In genomic region chr17:27457731-27458523, GRCh38 we compare ENCODE assay signal across 8 cellular contexts. TPM values are rescaled to one million over a fixed set of nuclear protein-coding genes. Genes with fewer than 3 reads are reported as not detected.
A peak's percentile ranks its signal among the peaks of the same experiment; 100 is the strongest.
DNase-seq lines count a peak whose midpoint lies in the region; ATAC-seq and TF ChIP-seq lines count a peak whose summit lies in the region.

No MANE protein-coding gene starts in this region.

- no peaks in the 10 kb centered on the region for H3K9me3 Mint-ChIP-seq in neural crest cell

- H3K27me3 Mint-ChIP-seq in neural crest cell (ENCODE audit: low read depth), result peaks cover 13% of the 10 kb centered on the region

- H3K27me3 ChIP-seq in cardiac muscle cell (no peaks in the 10 kb centered on the region), ectodermal cell (ENCODE audit: control insufficient read depth, insufficient read depth, low read length, poor library complexity, severe bottlenecking) (peaks cover 23% of the 10 kb centered on the region)

- no peak for ATAC-seq in left cardiac atrium

- no peaks in the 10 kb centered on the region for H3K36me3 ChIP-seq in cardiac muscle cell
- H3K36me3 ChIP-seq in ectodermal cell (ENCODE audit: control insufficient read depth, insufficient read depth, low read length), result no peaks in the 10 kb centered on the region

- H3K4me1 Mint-ChIP-seq in neural crest cell, result peaks cover 34% of the 10 kb centered on the region

- no peaks in the 10 kb centered on the region for H3K36me3 Mint-ChIP-seq in neural crest cell (ENCODE audit: low read depth)

- peak; percentile 28 to 50 for DNase-seq in cardiac muscle cell (ENCODE audit: low read depth in 1 of 2, low spot score in 1 of 2)
- DNase-seq in left cardiac atrium, result no peak
- DNase-seq in NCI-H748 (lab: John Stamatoyannopoulos, UW; ENCODE audit: unreplicated experiment), result peak; percentile 77
- peak; percentile 30 for DNase-seq in neural crest cell (ENCODE audit: low read depth, low spot score)
- DNase-seq in iPS-NIHi7 (ENCODE audit: extremely low spot score), result no peak
- no peak for DNase-seq in mucosa of gallbladder (ENCODE audit: low spot score)
- DNase-seq in activated CD4-positive, alpha-beta T cell treated with anti-CD3 and anti-CD28 coated beads for 4 hours, result no peak

- H3K27ac ChIP-seq in cardiac muscle cell (no peak overlapping the region), ectodermal cell (ENCODE audit: insufficient read depth, low read depth, low read length, poor library complexity, severe bottlenecking) (no peak overlapping the region)

- WGBS in ectodermal cell, 2 experiments, result 5 to 12% methylated on average over 13 to 14 of the region's 14 CpGs

- H3K9me3 ChIP-seq in cardiac muscle cell (ENCODE audit: low read depth), result no peaks in the 10 kb centered on the region
- no peaks in the 10 kb centered on the region for H3K9me3 ChIP-seq in ectodermal cell (ENCODE audit: control insufficient read depth, low read length)

- peak overlapping the region; percentile 94 for H3K4me3 Mint-ChIP-seq in neural crest cell

- intact Hi-C loops in left cardiac atrium (cut with DNase I), result loop anchor here (5.0 kb wide), 1 partner anchor 139 kb away; no protein-coding TSS in a partner anchor

- H3K4me3 ChIP-seq in cardiac muscle cell, result peak overlapping the region; percentile 86
- H3K4me3 ChIP-seq in ectodermal cell (ENCODE audit: insufficient read depth, low read depth, low read length), result peak overlapping the region; percentile 73

- H3K4me1 ChIP-seq in cardiac muscle cell (ENCODE audit: low read depth) (peaks cover 16% of the 10 kb centered on the region), ectodermal cell (ENCODE audit: control insufficient read depth, insufficient read depth, low read length) (peaks cover 21% of the 10 kb centered on the region)

- no peak for TF ChIP-seq CTCF in cardiac muscle cell (IDR thresholded peaks at IDR 0.05; ENCODE audit: low read depth, low read length)
- peak; percentile 8 for TF ChIP-seq CTCF in neural crest cell (conservative IDR thresholded peaks at IDR 0.05)

- peak overlapping the region; percentile 2 for H3K27ac Mint-ChIP-seq in neural crest cell (ENCODE audit: unreplicated experiment)

RNA-seq across cellular contexts. Expression of gene KSR1, which starts 1.7 kb away (rescaled TPM):
- total RNA-seq in cardiac muscle cell (19.8 and 29.0 TPM in 2 replicates), left cardiac atrium (10 to 100 TPM; 15.5 to 23.8 TPM), neural crest cell (27.8 and 28.0 TPM in 2 replicates), mucosa of gallbladder (60.2 TPM)
- 13.8 and 15.7 TPM in 2 replicates for polyA plus RNA-seq in cardiac muscle cell
- polyA plus RNA-seq in ectodermal cell (2013, experiment 1 of 4), result 25.0 TPM
- 27.2 TPM for polyA plus RNA-seq in ectodermal cell (2013, experiment 2 of 4)
- polyA plus RNA-seq in ectodermal cell (2013, experiment 3 of 4), result 21.0 TPM
- 22.8 TPM for polyA plus RNA-seq in ectodermal cell (2013, experiment 4 of 4)

Comparison
In these comparisons a context has a peak if more than half of its experiments do, and no peak if none do; other contexts are left out.
1. DNase-seq: peak in cardiac muscle cell (2 of 2), NCI-H748 (single experiment) and neural crest cell (single experiment); none in left cardiac atrium (single experiment), iPS-NIHi7 (single experiment), mucosa of gallbladder (single experiment) and activated CD4-positive, alpha-beta T cell treated with anti-CD3 and anti-CD28 coated beads for 4 hours (0 of 2).